In the genomic region with DNA sequence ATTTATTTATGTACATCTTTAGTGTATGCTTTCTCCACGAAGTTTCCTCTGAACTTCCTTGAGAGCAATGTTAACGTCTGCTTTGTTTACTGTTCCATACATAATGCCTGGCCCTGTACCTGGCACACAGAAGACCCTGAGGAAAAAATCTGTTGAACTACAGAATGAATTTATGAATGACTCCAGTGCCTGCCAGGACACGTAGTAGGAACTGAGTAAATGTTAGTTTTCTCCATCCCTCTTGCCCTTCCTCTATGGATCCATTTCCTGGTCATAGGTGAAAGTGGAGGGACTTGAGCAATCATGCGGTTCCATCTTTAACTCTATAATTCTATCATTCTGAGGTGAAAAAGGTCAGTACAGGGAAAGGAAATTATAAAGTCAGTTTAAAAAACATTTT, we compare ENCODE assay signal across 33 cellular contexts.
"Had no signal": no experiment of that assay in that cellular context is flagged by ENCODE, and none has a peak within 500 bp of the region (broad histone marks: within the 10 kb centered on the region; RNA-seq: fewer than 3 reads in every experiment).

No MANE protein-coding gene starts in this region.

- H3K4me1 ChIP-seq: colonic mucosa, gastroesophageal sphincter had no signal

- DNase-seq: activated B cell treated with CpG ODN at 0.5 μM for 24 hours; activated CD4-positive, alpha-beta T cell treated with anti-CD3 and anti-CD28 coated beads for 48 hours; activated CD4-positive, alpha-beta T cell treated with anti-CD3 and anti-CD28 coated beads, Interleukin-2, amount 50 U/mL, for 1 hour; activated CD4-positive, alpha-beta T cell treated with anti-CD3 and anti-CD28 coated beads, Interleukin-2, amount 50 U/mL, for 48 hours; activated CD8-positive, alpha-beta memory T cell treated with anti-CD3 and anti-CD28 coated beads for 24 hours; activated CD8-positive, alpha-beta T cell treated with anti-CD3 and anti-CD28 coated beads for 36 hours; activated effector memory CD4-positive, alpha-beta T cell treated with Interleukin-2 at 50 U/mL for 16 hours; activated gamma-delta T cell treated with Interleukin-2 at 50 U/mL for 16 hours; activated naive CD4-positive, alpha-beta T cell treated with Interleukin-2 at 50 U/mL for 16 hours; activated naive CD8-positive, alpha-beta T cell treated with anti-CD3 and anti-CD28 coated beads for 36 hours; activated naive CD8-positive, alpha-beta T cell treated with anti-CD3 and anti-CD28 coated beads, Interleukin-2, amount 50 U/mL, for 24 hours; activated T-cell treated with anti-CD3 and anti-CD28 coated beads, Interleukin-2, amount 50 U/mL, for 4 hours; adrenal gland; amygdala; aorta; body of pancreas; central memory CD4-positive, alpha-beta T cell; cerebellar nuclear complex; colonic mucosa; effector CD8-positive, alpha-beta T cell; erythroblast; esophagus squamous epithelium; foreskin melanocyte; heart right ventricle; T-cell; T-helper 9 cell; WERI-Rb-1 had no signal

- H3K36me3 ChIP-seq: adrenal gland, cardiac muscle cell, colonic mucosa, WERI-Rb-1 had no signal

- H3K27ac ChIP-seq: adrenal gland, body of pancreas, cardiac muscle cell, colonic mucosa, esophagus squamous epithelium, gastroesophageal sphincter, heart right ventricle, WERI-Rb-1 had no signal

- H3K27me3 ChIP-seq: adrenal gland, body of pancreas, cardiac muscle cell, colonic mucosa, esophagus squamous epithelium, gastroesophageal sphincter, heart right ventricle had no signal

- ATAC-seq: activated CD4-positive, CD25-positive, alpha-beta regulatory T cell treated with anti-CD3 and anti-CD28 coated beads, Interleukin-2, amount 50 U/mL, for 24 hours; activated CD8-positive, alpha-beta T cell treated with anti-CD3 and anti-CD28 coated beads for 36 hours; activated naive CD8-positive, alpha-beta T cell treated with anti-CD3 and anti-CD28 coated beads, Interleukin-2, amount 50 U/mL, for 24 hours; activated T-cell treated with anti-CD3 and anti-CD28 coated beads, Interleukin-2, amount 50 U/mL, for 4 hours; activated T-helper 17 cell treated with anti-CD3 and anti-CD28 coated beads, Interleukin-2, amount 50 U/mL, for 72 hours; body of pancreas; gastroesophageal sphincter; heart right ventricle; T-cell had no signal

- FAIRE-seq: endometrium, endothelial cell of umbilical vein had no signal

- H3K4me3 ChIP-seq: adrenal gland, body of pancreas, cardiac muscle cell, colonic mucosa, esophagus squamous epithelium, gastroesophageal sphincter, heart right ventricle had no signal

- H3K9me3 ChIP-seq: adrenal gland, body of pancreas, colonic mucosa, esophagus squamous epithelium, gastroesophageal sphincter, heart right ventricle had no signal
